25 cellular contexts compared by ENCODE assay signal in genomic region chr12:1781770-1782169, GRCh38. TPM values are rescaled to one million over a fixed set of nuclear protein-coding genes. Genes with fewer than 3 reads are reported as not detected.
DNase-seq lines count a peak whose midpoint lies in the region; ATAC-seq, FAIRE-seq and TF ChIP-seq lines count a peak whose summit lies in the region.
"Had no signal": no experiment of that assay in that cellular context is flagged by ENCODE, and none has a peak within 500 bp of the region (broad histone marks: within the 10 kb centered on the region; RNA-seq: fewer than 3 reads in every experiment).

No MANE protein-coding gene starts in this region.

- H2AK5ac ChIP-seq in mesenchymal stem cell (ENCODE audit: low read length, severe bottlenecking) = no peak overlapping the region

- no peak overlapping the region for H4K91ac ChIP-seq in mesenchymal stem cell (ENCODE audit: low read length)

- H3K23ac ChIP-seq in mesenchymal stem cell (ENCODE audit: low read length in 2 of 2) = no peak overlapping the region

- H2BK15ac ChIP-seq in mesenchymal stem cell (ENCODE audit: low read depth, poor library complexity, severe bottlenecking) = no peak overlapping the region

- H3K4ac ChIP-seq in mesenchymal stem cell (ENCODE audit: low read depth in 1 of 2, low read length in 2 of 2) = no peak overlapping the region

- no peak overlapping the region for H2BK12ac ChIP-seq in mesenchymal stem cell (ENCODE audit: low read length in 2 of 2)

- DNase-seq in mesenchymal stem cell (peak; percentile 70), thyroid gland (no peak), RKO (ENCODE audit: low spot score) (no peak), frontal cortex (ENCODE audit: low spot score in 2 of 2) (no peak)
- DNase-seq: activated CD8-positive, alpha-beta memory T cell treated with anti-CD3 and anti-CD28 coated beads, Interleukin-2, amount 50 U/mL, for 48 hours; activated gamma-delta T cell; amygdala; CD8-positive, alpha-beta memory T cell; DMS79; H7; left cardiac atrium; mucosa of descending colon; NCI-H1417 treated with DMSO at 0.1 percent for 48 hours; NCI-H526 treated with DMSO at 0.1 percent for 48 hours; SIG-M5; stimulated activated CD4-positive, alpha-beta T cell treated with anti-CD3 and anti-CD28 coated beads, Interleukin-12 subunit alpha, Interleukin-12 subunit beta, amount 100 ng/mL, for 4 hours; stimulated activated CD8-positive, alpha-beta memory T cell treated with anti-CD3 and anti-CD28 coated beads, Interleukin-4, amount 100 ng/mL, for 48 hours had no signal

- peaks cover 53% of the 10 kb centered on the region for H3K36me3 ChIP-seq in HUES48 (ENCODE audit: control insufficient read depth, insufficient read depth, low read length)
- H3K36me3 ChIP-seq in mesenchymal stem cell (ENCODE audit: control insufficient read depth in 1 of 2, insufficient read depth in 2 of 2, low read depth in 1 of 2, low read length in 2 of 2) = peaks cover 13 to 45% of the 10 kb centered on the region in 2 experiments
- no peaks in the 10 kb centered on the region for H3K36me3 ChIP-seq in thyroid gland

- TF ChIP-seq POLR2A in thyroid gland (IDR thresholded peaks at IDR 0.05) = no peak

- FAIRE-seq in frontal cortex (lab: Jason Lieb, UNC) = no peak
- FAIRE-seq: colon had no signal

- no peak for TF ChIP-seq CTCF in thyroid gland (IDR thresholded peaks at IDR 0.05)

- ATAC-seq in GM18861 (IDR thresholded peaks at IDR 0.05; ENCODE audit: unreplicated experiment) = no peak
- ATAC-seq: mucosa of descending colon had no signal

- H3K4me1 ChIP-seq in HUES48 (ENCODE audit: control insufficient read depth, insufficient read depth, low read length) (peaks cover 4% of the 10 kb centered on the region), mesenchymal stem cell (ENCODE audit: control insufficient read depth, insufficient read depth, low read depth, low read length) (peaks cover 4% of the 10 kb centered on the region), thyroid gland (peaks cover 57 to 59% of the 10 kb centered on the region in 2 donors)

- H3K79me1 ChIP-seq in mesenchymal stem cell (replicated peaks; ENCODE audit: low read length, poor library complexity, severe bottlenecking) = peaks cover 31% of the 10 kb centered on the region

- H3K9ac ChIP-seq in HUES48 (ENCODE audit: low read depth, low read length) (no peak overlapping the region), mesenchymal stem cell (ENCODE audit: low read length) (no peak overlapping the region)

- H2AFZ ChIP-seq in mesenchymal stem cell (ENCODE audit: low read depth, low read length) = no peak overlapping the region

- intact Hi-C loops in thyroid gland (cut with DNase I) = loop anchor here (10.0 kb wide), 1 partner anchor 67 kb away; no protein-coding TSS in a partner anchor

- H4K8ac ChIP-seq in mesenchymal stem cell (ENCODE audit: low read length) = no peak overlapping the region

- no peaks in the 10 kb centered on the region for H3K27me3 ChIP-seq in HUES48 (ENCODE audit: control insufficient read depth, insufficient read depth, low read length)
- H3K27me3 ChIP-seq in mesenchymal stem cell (ENCODE audit: control insufficient read depth in 1 of 2, insufficient read depth in 1 of 2, low read length in 2 of 2) = no peaks in the 10 kb centered on the region
- H3K27me3 ChIP-seq in thyroid gland = no peaks in the 10 kb centered on the region
- H3K27me3 ChIP-seq: suprapubic skin had no signal

- H3K4me2 ChIP-seq in mesenchymal stem cell (ENCODE audit: low read length, poor library complexity, severe bottlenecking) = no peak overlapping the region

- no peak overlapping the region for H3K14ac ChIP-seq in mesenchymal stem cell (ENCODE audit: low read length in 2 of 2)

- H3K18ac ChIP-seq in mesenchymal stem cell (ENCODE audit: low read depth in 1 of 2, low read length in 2 of 2) = no peak overlapping the region

- WGBS in mesenchymal stem cell = 64% methylated on average over 2 of the region's 2 CpGs
- WGBS in thyroid gland, 2 donors = 15 to 33% methylated on average over 2 of the region's 2 CpGs

- H3K9me3 ChIP-seq in HUES48 (ENCODE audit: control insufficient read depth, insufficient read depth, low read length) = no peaks in the 10 kb centered on the region
- H3K9me3 ChIP-seq in mesenchymal stem cell (ENCODE audit: control insufficient read depth, low read length) = no peaks in the 10 kb centered on the region
- no peaks in the 10 kb centered on the region for H3K9me3 ChIP-seq in thyroid gland
- H3K9me3 ChIP-seq: mucosa of descending colon, suprapubic skin had no signal

- H3K27ac ChIP-seq in HUES48 (ENCODE audit: low read depth, low read length) (peak overlapping the region; percentile 20), cingulate gyrus (ENCODE audit: low read depth, low read length) (peak overlapping the region; percentile 66), mesenchymal stem cell (ENCODE audit: low read length, poor library complexity, severe bottlenecking) (peak overlapping the region; percentile 3), thyroid gland (peak overlapping the region; percentile 65 to 85 (median 73))
- H3K27ac ChIP-seq: suprapubic skin had no signal

- H2BK120ac ChIP-seq in mesenchymal stem cell (ENCODE audit: low read depth, low read length) = no peak overlapping the region

- H3K4me3 ChIP-seq in HUES48 (ENCODE audit: low read depth, low read length) (no peak overlapping the region), mesenchymal stem cell (ENCODE audit: insufficient read depth in 1 of 2, low read depth in 1 of 2, low read length in 2 of 2) (no peak overlapping the region), thyroid gland (replicated peaks in 1 of 3) (no peak overlapping the region)
- H3K4me3 ChIP-seq: mucosa of descending colon, suprapubic skin had no signal

- H2BK5ac ChIP-seq in mesenchymal stem cell (ENCODE audit: low read depth, low read length, poor library complexity, severe bottlenecking) = no peak overlapping the region

RNA-seq across cellular contexts. Expression of gene LRTM2, which starts 38.6 kb away (rescaled TPM):
- 0.01 TPM for polyA plus RNA-seq in mesenchymal stem cell (2013, experiment 1 of 2)
- polyA plus RNA-seq in mesenchymal stem cell (2013, experiment 2 of 2) = 0.01 TPM
- total RNA-seq in thyroid gland (not detected), frontal cortex (1.6 TPM)
- total RNA-seq: left cardiac atrium; M059J; mucosa of descending colon; renal cortical epithelial cell; T-helper 1 cell treated with Interleukin-12 subunit alpha and Interleukin-12 subunit beta and Interleukin-4 antibody, amounts not matched to agents 30 ng/mL and 1 ng/mL, for 36 hours had no signal
- polyA plus RNA-seq: CD8-positive, alpha-beta memory T cell had no signal

Comparison
In these comparisons a context has a peak if more than half of its experiments do, and no peak if none do; other contexts are left out.
1. H3K27ac ChIP-seq: peak in every context shown above with its lines; median percentile 73 in thyroid gland; 66 in cingulate gyrus; 20 in HUES48; 3 in mesenchymal stem cell.